ENCODE assay signal across 24 cellular contexts in genomic region chr5:34833991-34834793, GRCh38. TPM values are rescaled to one million over a fixed set of nuclear protein-coding genes. Genes with fewer than 3 reads are reported as not detected.
DNase-seq lines count a peak whose midpoint lies in the region; ATAC-seq, FAIRE-seq and TF ChIP-seq lines count a peak whose summit lies in the region.
"Had no signal": no experiment of that assay in that cellular context is flagged by ENCODE, and none has a peak within 500 bp of the region (broad histone marks: within the 10 kb centered on the region; RNA-seq: fewer than 3 reads in every experiment).

No MANE protein-coding gene starts in this region.

- no peaks in the 10 kb centered on the region for H3K79me2 ChIP-seq in hepatocyte

- H3K9me2 ChIP-seq in hepatocyte (replicated peaks; ENCODE audit: insufficient read depth) = no peaks in the 10 kb centered on the region

- 79% methylated on average over 9 of the region's 9 CpGs for whole genome bisulfite sequencing in hepatocyte (ENCODE audit: low lambda C conversion rate, missing lambda C conversion rate)
- WGBS in suprapubic skin = 73% methylated on average over 9 of the region's 9 CpGs

- H3K27ac ChIP-seq in hepatocyte (peak overlapping the region; percentile 47), suprapubic skin (peak overlapping the region; percentile 14)
- H3K27ac ChIP-seq: 22Rv1, C4-2B, gastrocnemius medialis, neutrophil, thoracic aorta had no signal

- no peaks in the 10 kb centered on the region for H4K20me1 ChIP-seq in hepatocyte (ENCODE audit: insufficient read depth, poor library complexity, severe bottlenecking)

- H3K27me3 ChIP-seq in bronchial epithelial cell (ENCODE audit: control insufficient read depth, insufficient read depth, low read length) (no peaks in the 10 kb centered on the region), hepatocyte (no peaks in the 10 kb centered on the region), suprapubic skin (no peaks in the 10 kb centered on the region)
- H3K27me3 ChIP-seq: breast epithelium, gastrocnemius medialis had no signal

- H3K9me3 ChIP-seq in hepatocyte (ENCODE audit: low read depth) = no peaks in the 10 kb centered on the region
- H3K9me3 ChIP-seq in suprapubic skin = no peaks in the 10 kb centered on the region
- H3K9me3 ChIP-seq: breast epithelium, gastrocnemius medialis, neutrophil, thoracic aorta had no signal

- TF ChIP-seq EP300 in suprapubic skin (IDR thresholded peaks at IDR 0.05) = no peak

- H3K4me3 ChIP-seq in bronchial epithelial cell (ENCODE audit: low read depth, low read length) (no peak overlapping the region), hepatocyte (no peak overlapping the region), suprapubic skin (no peak overlapping the region)
- H3K4me3 ChIP-seq: breast epithelium, gastrocnemius medialis, thoracic aorta had no signal

- H3K36me3 ChIP-seq in bronchial epithelial cell (ENCODE audit: control insufficient read depth, insufficient read depth, low read length) (peaks cover 5% of the 10 kb centered on the region), hepatocyte (replicated peaks; ENCODE audit: insufficient read depth, low read depth) (no peaks in the 10 kb centered on the region), suprapubic skin (peaks cover 17% of the 10 kb centered on the region)
- H3K36me3 ChIP-seq: breast epithelium, gastrocnemius medialis, neutrophil had no signal

- no peak overlapping the region for H3K4me2 ChIP-seq in hepatocyte

- TF ChIP-seq POLR2A in suprapubic skin (IDR thresholded peaks at IDR 0.05) = no peak

- no peak overlapping the region for H2AFZ ChIP-seq in hepatocyte

- TF ChIP-seq CTCF in bronchial epithelial cell (IDR thresholded peaks at IDR 0.05; ENCODE audit: insufficient read depth, low read length, severe bottlenecking) = no peak
- no peak for TF ChIP-seq CTCF in hepatocyte (IDR thresholded peaks at IDR 0.05; ENCODE audit: poor library complexity)
- no peak for TF ChIP-seq CTCF in suprapubic skin (IDR thresholded peaks at IDR 0.05)

- no peak for FAIRE-seq in bronchial epithelial cell (lab: Jason Lieb, UNC)

- H3K4me1 ChIP-seq in hepatocyte (ENCODE audit: insufficient read depth) = no peaks in the 10 kb centered on the region
- peaks cover 6% of the 10 kb centered on the region for H3K4me1 ChIP-seq in suprapubic skin
- H3K4me1 ChIP-seq: breast epithelium, gastrocnemius medialis had no signal

- peak; percentile 20 for DNase-seq in NCI-H2227 (lab: John Stamatoyannopoulos, UW; ENCODE audit: unreplicated experiment)
- DNase-seq in NCI-H2227 treated with DMSO at 0.1 percent for 48 hours (lab: John Stamatoyannopoulos, UW) = no peak
- peak; percentile 35 for DNase-seq in bronchial epithelial cell (ENCODE audit: low read depth)
- no peak for DNase-seq in hepatocyte (ENCODE audit: low spot score)
- DNase-seq in suprapubic skin (ENCODE audit: low spot score in 2 of 2) = no peak
- DNase-seq in SHP77 (lab: John Stamatoyannopoulos, UW) = no peak
- DNase-seq: activated naive CD4-positive, alpha-beta T cell treated with anti-CD3 and anti-CD28 coated beads for 36 hours; DMS79 treated with DMSO at 0.1 percent for 48 hours; effector CD8-positive, alpha-beta T cell; gastrocnemius medialis; islet precursor cell; NCI-H2029 treated with DMSO at 0.1 percent for 48 hours; stimulated activated CD4-positive, alpha-beta T cell treated with anti-CD3 and anti-CD28 coated beads, Interleukin-4, amount 100 ng/mL, for 4 hours had no signal

- ATAC-seq in HG03378 (IDR thresholded peaks at IDR 0.05; ENCODE audit: unreplicated experiment) (no peak), HG03280 (IDR thresholded peaks at IDR 0.05; ENCODE audit: unreplicated experiment) (no peak)
- ATAC-seq: activated CD4-positive, CD25-positive, alpha-beta regulatory T cell treated with anti-CD3 and anti-CD28 coated beads, Interleukin-2, amount 50 U/mL, for 24 hours; gastrocnemius medialis had no signal

RNA-seq across cellular contexts. Expression of gene TTC23L, which starts 4.8 kb away (rescaled TPM):
- total RNA-seq in bronchial epithelial cell (under 0.01 and 0.26 TPM in 2 replicates), hepatocyte (0.07 and 0.76 TPM in 2 replicates), suprapubic skin (1 to 10 TPM in 2 of 4 donors, under 1 TPM in 2; 0.48 to 7.0 (median 0.78) TPM)
- polyA plus RNA-seq in hepatocyte = 1.7 TPM in 1 of 2 replicates, not detected in the other
- total RNA-seq: gastrocnemius medialis; HT-29; mesenteric fat pad; T-helper 2 cell treated with Interferon-gamma antibody and Interleukin-4, amounts not matched to agents 100 ng/mL and 5 ng/mL, for 36 hours had no signal

Comparison
In these comparisons a context has a peak if more than half of its experiments do, and no peak if none do; other contexts are left out.
1. DNase-seq: peak in NCI-H2227 (single experiment) and bronchial epithelial cell (single experiment); none in NCI-H2227 treated with DMSO at 0.1 percent for 48 hours (single experiment), hepatocyte (single experiment), suprapubic skin (0 of 2) and SHP77 (0 of 2).